ENCODE assay signal across 16 cellular contexts in the genomic region with DNA sequence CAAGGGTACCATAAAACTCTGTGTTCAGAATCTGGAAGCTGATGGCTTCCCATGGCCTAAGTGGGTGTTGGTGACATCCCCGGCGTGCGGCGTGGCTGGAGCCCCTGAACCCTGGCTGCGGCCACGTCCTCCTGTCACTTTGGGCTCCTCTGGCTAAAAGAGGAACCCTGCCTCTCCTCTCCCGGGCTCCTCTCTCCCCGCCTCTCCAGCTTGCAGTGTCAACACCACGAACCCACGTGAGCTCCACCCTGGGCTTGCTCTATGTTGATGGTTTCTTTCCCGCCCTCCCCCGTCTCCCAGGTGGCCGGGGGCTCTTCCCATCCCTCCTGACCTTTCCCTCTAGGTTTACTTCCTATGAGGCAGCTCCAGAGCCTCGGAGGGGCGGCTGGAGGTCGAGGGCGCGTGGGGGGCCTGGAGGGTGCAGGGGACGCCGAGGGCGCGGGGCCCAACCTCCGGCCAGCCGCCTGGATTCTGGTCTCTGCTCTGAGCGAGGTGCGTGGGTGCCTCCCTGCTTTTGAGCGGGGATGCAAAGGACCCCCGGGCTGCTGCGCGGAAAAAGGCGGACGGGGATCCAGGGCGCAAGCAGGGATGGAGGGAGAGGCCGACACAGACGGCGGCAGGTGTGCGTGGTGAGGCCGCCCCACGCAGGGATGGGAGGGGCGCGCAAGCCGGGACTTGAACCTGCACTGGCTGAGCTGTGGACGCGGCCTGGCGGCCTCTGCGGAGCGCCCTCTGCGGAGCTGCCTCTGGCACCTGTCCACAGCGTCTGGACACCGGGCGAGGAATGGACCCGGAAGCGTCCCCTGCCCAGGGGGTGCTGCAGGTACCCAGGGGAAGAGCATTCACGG.
DNase-seq lines count a peak whose midpoint lies in the region; FAIRE-seq and TF ChIP-seq lines count a peak whose summit lies in the region.
"Had no signal": no experiment of that assay in that cellular context is flagged by ENCODE, and none has a peak within 500 bp of the region (broad histone marks: within the 10 kb centered on the region; RNA-seq: fewer than 3 reads in every experiment).

No MANE protein-coding gene starts in this region.

- no peak overlapping the region for H3K4ac ChIP-seq in H1 (replicated peaks; ENCODE audit: insufficient read length, low read depth, low read length)

- intact Hi-C loops in left ventricle myocardium inferior (cut with micrococcal nuclease), result no loop called here

- no peaks in the 10 kb centered on the region for H3K27me3 ChIP-seq in SJCRH30
- no peaks in the 10 kb centered on the region for H3K27me3 ChIP-seq in H1 (replicated peaks in 1 of 4; ENCODE audit: control insufficient read depth in 3 of 4, extremely low read depth in 1 of 4, insufficient read depth in 3 of 4, low read length in 3 of 4)
- no peaks in the 10 kb centered on the region for H3K27me3 ChIP-seq in osteoblast (ENCODE audit: insufficient read depth, low read length)
- no peaks in the 10 kb centered on the region for H3K27me3 ChIP-seq in left ventricle myocardium inferior (ENCODE audit: low read depth)
- H3K27me3 ChIP-seq: MG63 had no signal

- no peak overlapping the region for H2BK12ac ChIP-seq in H1 (ENCODE audit: low read depth, low read length)

- H3K36me3 ChIP-seq in SJCRH30 (no peaks in the 10 kb centered on the region), H1 (ENCODE audit: control insufficient read depth in 2 of 4, insufficient read depth in 4 of 4, low read length in 3 of 4) (peaks cover 4 to 28% (median 12%) of the 10 kb centered on the region in 4 experiments; a peak in 5 of 8 replicates), osteoblast (ENCODE audit: insufficient read depth, low read length) (peaks cover 25% of the 10 kb centered on the region), left ventricle myocardium inferior (peaks cover 32% of the 10 kb centered on the region)

- no peak overlapping the region for H3K56ac ChIP-seq in H1 (replicated peaks; ENCODE audit: insufficient read length, low read depth, low read length)

- no peak for TF ChIP-seq EP300 in H1 (IDR thresholded peaks at IDR 0.05; ENCODE audit: borderline replicate concordance in 1 of 2, low read depth in 2 of 2, low read length in 2 of 2)

- H3K27ac Mint-ChIP-seq in HFFc6 (peak overlapping the region; percentile 46; the same call in 1 of the 2 replicates), mesothelial cell of epicardium (no peak overlapping the region)
- H3K27ac Mint-ChIP-seq: activated naive CD8-positive, alpha-beta T cell treated with anti-CD3 and anti-CD28 coated beads for 36 hours; CD8-positive, alpha-beta T cell had no signal

- H3K9me3 ChIP-seq in SJCRH30 (replicated peaks) (no peaks in the 10 kb centered on the region), H1 (ENCODE audit: insufficient read depth in 2 of 2, low read depth in 1 of 2, low read length in 1 of 2) (no peaks in the 10 kb centered on the region), osteoblast (ENCODE audit: low read depth, low read length) (no peaks in the 10 kb centered on the region), left ventricle myocardium inferior (replicated peaks) (no peaks in the 10 kb centered on the region)
- H3K9me3 ChIP-seq: thoracic aorta had no signal

- DNase-seq in HFFc6 (no peak), SJCRH30 (no peak), H1 (ENCODE audit: low read depth in 1 of 2, low spot score in 2 of 2) (no peak), osteoblast (ENCODE audit: insufficient read length, low spot score, missing footprints) (peak; percentile 58), mesothelial cell of epicardium (ENCODE audit: low spot score in 2 of 2, unreplicated experiment in 2 of 2) (no peak), left ventricle myocardium inferior (no peak), NCI-H1105 treated with DMSO at 0.1 percent for 48 hours (lab: John Stamatoyannopoulos, UW) (no peak), GM03348 (ENCODE audit: low spot score) (no peak)
- DNase-seq: activated naive CD8-positive, alpha-beta T cell treated with anti-CD3 and anti-CD28 coated beads for 36 hours; MG63; NCI-H2227 treated with DMSO at 0.1 percent for 48 hours; small intestine had no signal

- no peak for FAIRE-seq in H1 (lab: Jason Lieb, UNC)
- FAIRE-seq: G401.6, small intestine had no signal

- no peak overlapping the region for H2BK20ac ChIP-seq in H1 (ENCODE audit: low read length)

- H4K91ac ChIP-seq in H1 (replicated peaks; ENCODE audit: insufficient read length, low read length), result no peak overlapping the region

- POLR2A ChIA-PET in H1 (lab: Charles Lee; ENCODE audit: partially characterized antibody), result interaction anchor here (0.7 to 1.2 kb wide), 2 partner anchors 19 to 228 kb away, joined by 3 read pairs; no protein-coding TSS in a partner anchor

- no peaks in the 10 kb centered on the region for H3K79me1 ChIP-seq in H1 (ENCODE audit: low read depth, low read length)

- H3K18ac ChIP-seq in H1 (ENCODE audit: extremely low read depth, low read length), result no peak overlapping the region

- TF ChIP-seq RAD21 in H1 (IDR thresholded peaks at IDR 0.05 in 1 of 2, conservative IDR thresholded peaks at IDR 0.05 in 1 of 2; ENCODE audit: low read depth in 2 of 2, low read length in 2 of 2), result no peak

- H3K4me3 ChIP-seq in SJCRH30, result no peak overlapping the region; the same call in 1 of the 2 replicates
- no peak overlapping the region for H3K4me3 ChIP-seq in H1 (ENCODE audit: extremely low read depth in 1 of 4, insufficient read depth in 2 of 4, low read depth in 3 of 4, low read length in 4 of 4)
- no peak overlapping the region for H3K4me3 ChIP-seq in osteoblast (ENCODE audit: insufficient read depth, low read length)
- no peak overlapping the region for H3K4me3 ChIP-seq in left ventricle myocardium inferior
- H3K4me3 ChIP-seq: MG63, thoracic aorta had no signal

- TF ChIP-seq POLR2A in H1 (IDR thresholded peaks at IDR 0.05; ENCODE audit: control extremely low read depth in 1 of 2, low read depth in 2 of 2, low read length in 2 of 2), result no peak

- H3K23me2 ChIP-seq in H1 (ENCODE audit: low read depth, low read length), result no peaks in the 10 kb centered on the region

- H3K4me1 Mint-ChIP-seq in HFFc6 (ENCODE audit: low read depth), result peaks cover 8% of the 10 kb centered on the region; the same call in 1 of the 2 replicates
- no peaks in the 10 kb centered on the region for H3K4me1 Mint-ChIP-seq in mesothelial cell of epicardium
- H3K4me1 Mint-ChIP-seq: activated naive CD8-positive, alpha-beta T cell treated with anti-CD3 and anti-CD28 coated beads for 36 hours had no signal

- H3K4me3 Mint-ChIP-seq in HFFc6 (peak overlapping the region; percentile 22; the same call in 1 of the 2 replicates), mesothelial cell of epicardium (no peak overlapping the region)
- H3K4me3 Mint-ChIP-seq: activated naive CD8-positive, alpha-beta T cell treated with anti-CD3 and anti-CD28 coated beads for 36 hours; CD8-positive, alpha-beta T cell had no signal

- no peak overlapping the region; the same call in 1 of the 2 replicates for H2BK5ac ChIP-seq in H1 (ENCODE audit: low read depth, low read length)

- H4K5ac ChIP-seq in H1 (ENCODE audit: insufficient read length, low read depth, low read length), result no peak overlapping the region

- no peak overlapping the region for H2BK120ac ChIP-seq in H1 (replicated peaks; ENCODE audit: low read depth, low read length)

- no peak overlapping the region for H3K14ac ChIP-seq in H1 (ENCODE audit: insufficient read length)

- H2AFZ ChIP-seq in H1 (ENCODE audit: low read length) (no peak overlapping the region), osteoblast (ENCODE audit: low read length) (no peak overlapping the region)

- H3K9me3 Mint-ChIP-seq in HFFc6, result peaks cover 5% of the 10 kb centered on the region; the same call in 1 of the 2 replicates
- H3K9me3 Mint-ChIP-seq in mesothelial cell of epicardium, result peaks cover 11% of the 10 kb centered on the region
- H3K9me3 Mint-ChIP-seq: activated naive CD8-positive, alpha-beta T cell treated with anti-CD3 and anti-CD28 coated beads for 36 hours; CD8-positive, alpha-beta T cell had no signal

- H3K4me1 ChIP-seq in SJCRH30, result peaks cover 32% of the 10 kb centered on the region
- peaks cover 0 to 6% (median 0%) of the 10 kb centered on the region in 4 experiments; a peak in 1 of 7 replicates for H3K4me1 ChIP-seq in H1 (replicated peaks in 1 of 4; ENCODE audit: control insufficient read depth in 3 of 4, insufficient read depth in 4 of 4, low read length in 3 of 4)
- no peaks in the 10 kb centered on the region for H3K4me1 ChIP-seq in osteoblast (ENCODE audit: insufficient read depth, low read length)
- peaks cover 24% of the 10 kb centered on the region for H3K4me1 ChIP-seq in left ventricle myocardium inferior

- H3K27me3 Mint-ChIP-seq in HFFc6 (ENCODE audit: insufficient read depth), result peaks cover 16% of the 10 kb centered on the region
- no peaks in the 10 kb centered on the region for H3K27me3 Mint-ChIP-seq in mesothelial cell of epicardium (ENCODE audit: low read depth)
- H3K27me3 Mint-ChIP-seq: activated naive CD8-positive, alpha-beta T cell treated with anti-CD3 and anti-CD28 coated beads for 36 hours had no signal

- CTCF ChIA-PET in H1 (lab: Charles Lee; ENCODE audit: partially characterized antibody), result interaction anchor here (0.9 to 2.1 kb wide), 4 partner anchors 11 to 19 kb away, joined by 3 to 10 read pairs (median 5); no protein-coding TSS in a partner anchor

- H4K8ac ChIP-seq in H1 (ENCODE audit: extremely low read depth, insufficient read depth, low read length), result no peak overlapping the region

- H3K27ac ChIP-seq in SJCRH30 (peak overlapping the region; percentile 59; the same call in 1 of the 2 replicates), H1 (ENCODE audit: low read depth, low read length) (no peak overlapping the region), osteoblast (ENCODE audit: low read depth, low read length) (no peak overlapping the region), left ventricle myocardium inferior (replicated peaks) (no peak overlapping the region)
- H3K27ac ChIP-seq: epithelial cell of prostate, thoracic aorta had no signal

- no peak overlapping the region for H2AK5ac ChIP-seq in H1 (ENCODE audit: low read depth, low read length)

- no peak overlapping the region for H3K23ac ChIP-seq in H1 (ENCODE audit: insufficient read length)

- peaks cover 0 to 10% of the 10 kb centered on the region in 2 experiments for H4K20me1 ChIP-seq in H1 (replicated peaks in 1 of 2; ENCODE audit: control insufficient read depth in 1 of 2, insufficient read depth in 2 of 2, low read length in 2 of 2)
- peaks cover 14% of the 10 kb centered on the region for H4K20me1 ChIP-seq in osteoblast (ENCODE audit: insufficient read depth, low read length)

- H3K4me2 ChIP-seq in H1 (ENCODE audit: insufficient read depth in 1 of 2, low read depth in 2 of 2, low read length in 2 of 2) (no peak overlapping the region), osteoblast (ENCODE audit: insufficient read depth, low read length) (no peak overlapping the region)

- H3K36me3 Mint-ChIP-seq in HFFc6 (ENCODE audit: low read depth), result peaks cover 35% of the 10 kb centered on the region
- peaks cover 29% of the 10 kb centered on the region for H3K36me3 Mint-ChIP-seq in mesothelial cell of epicardium

- H2BK15ac ChIP-seq in H1 (ENCODE audit: low read length), result no peak overlapping the region

- no peak overlapping the region for H3K9ac ChIP-seq in H1 (replicated peaks in 1 of 4; ENCODE audit: extremely low read depth in 1 of 4, low read depth in 3 of 4, low read length in 3 of 4)

- 95% methylated on average over 28 of the region's 54 CpGs; no CpG with 5 or more reads in 1 of the 2 experiments for WGBS in H1 (ENCODE audit: extremely low coverage in 1 of 2, insufficient coverage in 1 of 2, insufficient read length in 1 of 2, insufficient replicate concordance in 2 of 2, low coverage in 1 of 2, low lambda C conversion rate in 2 of 2, missing lambda C conversion rate in 1 of 2), 2 experiments

- TF ChIP-seq CTCF in HFFc6 (IDR thresholded peaks at IDR 0.05) (no peak), H1 (IDR thresholded peaks at IDR 0.05; ENCODE audit: control extremely low read depth in 1 of 3, insufficient read depth in 1 of 3, low read depth in 1 of 3, low read length in 3 of 3) (no peak), osteoblast (IDR thresholded peaks at IDR 0.05; ENCODE audit: extremely low read depth, low read depth, low read length) (no peak), mesothelial cell of epicardium (IDR thresholded peaks at IDR 0.05; ENCODE audit: unreplicated experiment) (no peak), left ventricle myocardium inferior (IDR thresholded peaks at IDR 0.05; ENCODE audit: borderline replicate concordance) (no peak)

- H3K79me2 ChIP-seq in H1 (ENCODE audit: control insufficient read depth in 1 of 2, insufficient read depth in 2 of 2, low read length in 2 of 2) (no peaks in the 10 kb centered on the region), osteoblast (ENCODE audit: insufficient read depth, low read length) (no peaks in the 10 kb centered on the region)
